10 cellular contexts compared by ENCODE assay signal in genomic region chr7:158802535-158803199, GRCh38. TPM values are rescaled to one million over a fixed set of nuclear protein-coding genes. Genes with fewer than 3 reads are reported as not detected.
DNase-seq lines count a peak whose midpoint lies in the region; ATAC-seq and TF ChIP-seq lines count a peak whose summit lies in the region.
"Had no signal": no experiment of that assay in that cellular context is flagged by ENCODE, and none has a peak within 500 bp of the region (broad histone marks: within the 10 kb centered on the region; RNA-seq: fewer than 3 reads in every experiment).

No MANE protein-coding gene starts in this region.

- H3K36me3 ChIP-seq in ascending aorta (peaks cover 7 to 8% of the 10 kb centered on the region in 2 donors), iPS-15b (ENCODE audit: control insufficient read depth, insufficient read depth, low read length) (no peaks in the 10 kb centered on the region)

- peak overlapping the region; percentile 20 for H3K9ac ChIP-seq in iPS-15b (ENCODE audit: low read depth, low read length)

- H3K9me3 Mint-ChIP-seq in natural killer cell: peaks cover 4 to 7% of the 10 kb centered on the region in 2 donors
- H3K9me3 Mint-ChIP-seq in natural killer cell treated with Interleukin-12 subunit alpha and Interleukin-12 subunit beta and Interleukin-15 and Interleukin-18, amount 100 ng/mL, for 72 hours: no peaks in the 10 kb centered on the region

- in situ Hi-C loops in G401 (cut with HindIII; ENCODE audit: low sequenced_read_pairs): no loop called here

- H3K27ac ChIP-seq in ascending aorta: peak overlapping the region; percentile 6 to 34

- TF ChIP-seq CTCF in natural killer cell (IDR thresholded peaks at IDR 0.05): no peak
- no peak for TF ChIP-seq CTCF in ascending aorta (IDR thresholded peaks at IDR 0.05)

- H3K4me1 ChIP-seq in ascending aorta: peaks cover 0 to 14% of the 10 kb centered on the region in 2 donors
- no peaks in the 10 kb centered on the region for H3K4me1 ChIP-seq in iPS-15b (ENCODE audit: control insufficient read depth, insufficient read depth, low read length)

- intact Hi-C loops in natural killer cell (cut with micrococcal nuclease) (no loop called here), ascending aorta (cut with DNase I) (loop anchor here (2.0 kb wide), 2 partner anchors 20 to 26 kb away; partner anchors contain the start of gene ESYT2)

- H3K4me3 ChIP-seq in ascending aorta (no peak overlapping the region), iPS-15b (ENCODE audit: low read depth, low read length) (no peak overlapping the region)

- H3K4me3 Mint-ChIP-seq in natural killer cell: peak overlapping the region; percentile 61
- no peak overlapping the region for H3K4me3 Mint-ChIP-seq in natural killer cell treated with Interleukin-12 subunit alpha and Interleukin-12 subunit beta and Interleukin-15 and Interleukin-18, amount 100 ng/mL, for 72 hours
- H3K4me3 Mint-ChIP-seq: activated naive CD8-positive, alpha-beta T cell treated with anti-CD3 and anti-CD28 coated beads, Interleukin-2, amount 10 ng/mL, durations not matched to agents 7 days and 5 days; IgD-negative memory B cell had no signal

- H3K27me3 ChIP-seq in ascending aorta (no peaks in the 10 kb centered on the region), iPS-15b (ENCODE audit: control insufficient read depth, insufficient read depth, low read length) (no peaks in the 10 kb centered on the region)

- H3K9me3 ChIP-seq in ascending aorta (no peaks in the 10 kb centered on the region), iPS-15b (ENCODE audit: control insufficient read depth, insufficient read depth, low read length) (no peaks in the 10 kb centered on the region)

- H3K27ac Mint-ChIP-seq in natural killer cell: peak overlapping the region; percentile 99
- peak overlapping the region in 1 of 2 donors; percentile 21 for H3K27ac Mint-ChIP-seq in natural killer cell treated with Interleukin-12 subunit alpha and Interleukin-12 subunit beta and Interleukin-15 and Interleukin-18, amount 100 ng/mL, for 72 hours
- H3K27ac Mint-ChIP-seq: activated naive CD8-positive, alpha-beta T cell treated with anti-CD3 and anti-CD28 coated beads, Interleukin-2, amount 10 ng/mL, durations not matched to agents 7 days and 5 days had no signal

- ATAC-seq in natural killer cell: peak in 2 of 3 donors; percentile 8 to 29
- ATAC-seq in natural killer cell treated with Interleukin-12 subunit alpha and Interleukin-12 subunit beta and Interleukin-15 and Interleukin-18, amount 100 ng/mL, for 72 hours: no peak

- no peaks in the 10 kb centered on the region for H3K27me3 Mint-ChIP-seq in natural killer cell (ENCODE audit: low read depth in 2 of 2)
- peaks cover 0 to 3% of the 10 kb centered on the region in 2 donors for H3K27me3 Mint-ChIP-seq in natural killer cell treated with Interleukin-12 subunit alpha and Interleukin-12 subunit beta and Interleukin-15 and Interleukin-18, amount 100 ng/mL, for 72 hours
- H3K27me3 Mint-ChIP-seq: activated naive CD8-positive, alpha-beta T cell treated with anti-CD3 and anti-CD28 coated beads, Interleukin-2, amount 10 ng/mL, durations not matched to agents 7 days and 5 days; IgD-negative memory B cell had no signal

- no peak for DNase-seq in natural killer cell
- DNase-seq in natural killer cell treated with Interleukin-12 subunit alpha and Interleukin-12 subunit beta and Interleukin-15 and Interleukin-18, amount 100 ng/mL, for 72 hours (ENCODE audit: low spot score): no peak
- no peak for DNase-seq in ascending aorta (ENCODE audit: low spot score in 2 of 2)
- DNase-seq in RKO (ENCODE audit: low spot score): no peak
- no peak for DNase-seq in NCI-H1417 treated with DMSO at 0.1 percent for 48 hours (lab: John Stamatoyannopoulos, UW)
- no peak for DNase-seq in G401 (ENCODE audit: low spot score)
- DNase-seq in NCI-H146 (lab: John Stamatoyannopoulos, UW): no peak
- DNase-seq: activated naive CD8-positive, alpha-beta T cell treated with anti-CD3 and anti-CD28 coated beads, Interleukin-2, amount 10 ng/mL, durations not matched to agents 7 days and 5 days had no signal

- peaks cover 46 to 70% of the 10 kb centered on the region in 2 donors for H3K4me1 Mint-ChIP-seq in natural killer cell
- peaks cover 25 to 29% of the 10 kb centered on the region in 2 donors for H3K4me1 Mint-ChIP-seq in natural killer cell treated with Interleukin-12 subunit alpha and Interleukin-12 subunit beta and Interleukin-15 and Interleukin-18, amount 100 ng/mL, for 72 hours (ENCODE audit: low read depth in 2 of 2)

- peaks cover 7% of the 10 kb centered on the region for H3K36me3 Mint-ChIP-seq in natural killer cell
- peaks cover 5% of the 10 kb centered on the region for H3K36me3 Mint-ChIP-seq in natural killer cell treated with Interleukin-12 subunit alpha and Interleukin-12 subunit beta and Interleukin-15 and Interleukin-18, amount 100 ng/mL, for 72 hours

RNA-seq across cellular contexts. Expression of gene ESYT2, which starts 26.6 kb away (rescaled TPM):
- total RNA-seq in natural killer cell (100 to 1,000 TPM; 137 to 163 (median 160) TPM), ascending aorta (102 TPM)
- total RNA-seq in natural killer cell treated with Interleukin-12 subunit alpha and Interleukin-12 subunit beta and Interleukin-15 and Interleukin-18, amount 100 ng/mL, for 72 hours: 10 to 100 TPM; 24.4 to 31.8 TPM
- 26.6 and 34.8 TPM in 2 replicates for total RNA-seq in G401 (2014; rRNA removed; shearing (Covaris generic))

RNA-seq across cellular contexts. Expression of gene DYNC2I1, which starts 53.7 kb away (rescaled TPM):
- total RNA-seq in natural killer cell: 10 to 100 TPM; 19.9 to 25.5 (median 20.1) TPM
- 10 to 100 TPM; 11.8 to 13.2 TPM for total RNA-seq in natural killer cell treated with Interleukin-12 subunit alpha and Interleukin-12 subunit beta and Interleukin-15 and Interleukin-18, amount 100 ng/mL, for 72 hours
- total RNA-seq in ascending aorta: 7.6 TPM
- 1.6 and 10.6 TPM in 2 replicates for total RNA-seq in G401 (2014; rRNA removed; shearing (Covaris generic))

Comparison
In these comparisons a context has a peak if more than half of its experiments do, and no peak if none do; other contexts are left out.
1. ATAC-seq: peak in natural killer cell (2 of 3); none in natural killer cell treated with Interleukin-12 subunit alpha and Interleukin-12 subunit beta and Interleukin-15 and Interleukin-18, amount 100 ng/mL, for 72 hours (0 of 2).